11 cellular contexts compared by ENCODE assay signal in the genomic region with DNA sequence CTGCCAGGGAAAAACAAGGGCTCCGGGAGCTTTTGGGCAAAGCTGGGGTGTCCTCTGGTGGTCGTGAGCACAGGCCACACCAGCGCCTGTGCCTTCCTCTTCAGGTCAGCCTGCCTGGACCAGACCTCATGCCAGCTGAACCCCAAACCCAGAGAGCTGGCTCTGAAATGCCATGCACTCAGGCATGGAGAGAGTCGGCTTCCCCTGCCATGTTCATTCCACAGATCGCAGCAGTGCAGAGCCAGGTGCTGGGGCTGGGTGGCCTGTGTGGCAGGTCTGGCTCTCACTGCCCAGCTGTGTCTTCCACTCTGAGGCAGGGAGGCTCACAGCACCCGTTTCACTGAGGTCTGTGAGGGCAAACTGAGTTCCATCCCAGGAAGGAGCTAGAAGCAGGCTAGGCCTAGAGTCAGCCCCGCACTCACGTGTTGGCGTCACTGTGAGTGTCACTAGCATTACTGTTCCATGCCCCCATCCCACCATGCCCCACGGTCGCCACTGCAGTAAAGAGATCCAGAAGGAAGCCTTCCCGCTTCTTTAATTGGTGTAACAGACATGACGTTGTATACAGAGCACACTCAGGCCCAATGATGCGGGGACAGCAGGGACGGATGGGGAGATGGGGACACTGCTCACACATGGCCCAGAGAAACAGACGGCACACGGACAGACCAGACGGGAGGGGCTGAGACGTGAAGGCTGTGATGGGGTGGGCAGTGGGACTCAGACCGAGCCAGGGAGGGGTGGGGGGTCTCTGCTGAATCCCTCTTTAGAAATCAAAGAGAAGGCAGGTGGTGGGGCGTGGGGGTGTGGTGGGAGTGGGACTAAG. TPM values are rescaled to one million over a fixed set of nuclear protein-coding genes. Genes with fewer than 3 reads are reported as not detected.
DNase-seq lines count a peak whose midpoint lies in the region; ATAC-seq, FAIRE-seq and TF ChIP-seq lines count a peak whose summit lies in the region.
"Had no signal": no experiment of that assay in that cellular context is flagged by ENCODE, and none has a peak within 500 bp of the region (broad histone marks: within the 10 kb centered on the region; RNA-seq: fewer than 3 reads in every experiment).

No MANE protein-coding gene starts in this region.

- RAD21 ChIA-PET in GM12878 (lab: Charles Lee; ENCODE audit: unreplicated experiment), result interaction anchor here (0.9 kb wide), 1 partner anchor 254 kb away, joined by 3 read pairs; no protein-coding TSS in a partner anchor

- H4K20me1 ChIP-seq in H9 (ENCODE audit: control insufficient read depth, insufficient read depth, insufficient read length) (no peaks in the 10 kb centered on the region), GM12878 (ENCODE audit: control insufficient read depth, insufficient read depth) (no peaks in the 10 kb centered on the region)

- no peak overlapping the region for H2BK12ac ChIP-seq in H9 (ENCODE audit: insufficient read length, low read depth, low read length)

- no peak for TF ChIP-seq CTCF in H9 (conservative IDR thresholded peaks at IDR 0.05)
- TF ChIP-seq CTCF in GM12878 (IDR thresholded peaks at IDR 0.05 in 2 of 3, conservative IDR thresholded peaks at IDR 0.05 in 1 of 3; ENCODE audit: control insufficient read depth in 2 of 3, extremely low read depth in 1 of 3, insufficient read depth in 1 of 3, low read depth in 3 of 3, low read length in 3 of 3), result no peak

- no peaks in the 10 kb centered on the region for H3K9me3 Mint-ChIP-seq in H9
- H3K9me3 Mint-ChIP-seq in natural killer cell treated with Interleukin-12 subunit alpha and Interleukin-12 subunit beta and Interleukin-15 and Interleukin-18, amount 100 ng/mL, for 72 hours, result no peaks in the 10 kb centered on the region

- H3K23me2 ChIP-seq in H9 (ENCODE audit: insufficient read length, low read depth, low read length, poor library complexity, severe bottlenecking), result peaks cover 12% of the 10 kb centered on the region

- no peak overlapping the region for H3K14ac ChIP-seq in H9 (ENCODE audit: insufficient read depth, low read length)

- no peak overlapping the region for H4K8ac ChIP-seq in H9 (replicated peaks; ENCODE audit: insufficient read length, low read depth, low read length)

- H3K27ac Mint-ChIP-seq in H9, result peak overlapping the region in 1 of 3 experiments; percentile 23; a peak in 3 of 7 replicates
- H3K27ac Mint-ChIP-seq in natural killer cell treated with Interleukin-12 subunit alpha and Interleukin-12 subunit beta and Interleukin-15 and Interleukin-18, amount 100 ng/mL, for 72 hours, result peak overlapping the region in 1 of 2 donors; percentile 91

- ATAC-seq in GM12878, result no peak
- ATAC-seq in natural killer cell treated with Interleukin-12 subunit alpha and Interleukin-12 subunit beta and Interleukin-15 and Interleukin-18, amount 100 ng/mL, for 72 hours, result no peak
- no peak for ATAC-seq in HG02870 (IDR thresholded peaks at IDR 0.05; ENCODE audit: unreplicated experiment)

- SMC1A ChIA-PET in GM12878 (lab: Charles Lee; ENCODE audit: uncharacterized antibody, unreplicated experiment), result interaction anchor here (1.8 kb wide), 1 partner anchor 255 kb away, joined by 5 read pairs; no protein-coding TSS in a partner anchor

- POLR2A ChIA-PET in GM12878 (lab: Charles Lee), result interaction anchor here (0.5 to 1.0 kb wide), 2 partner anchors 240 to 780 kb away, joined by 3 read pairs; no protein-coding TSS in a partner anchor

- FAIRE-seq in GM12878 (lab: Jason Lieb, UNC), result no peak

- peaks cover 50% of the 10 kb centered on the region for H3K4me1 ChIP-seq in ACC112 (ENCODE audit: control insufficient read depth, insufficient read depth, low read length, unreplicated experiment)
- peaks cover 8% of the 10 kb centered on the region; the same call in 1 of the 2 replicates for H3K4me1 ChIP-seq in H9 (ENCODE audit: insufficient read depth, low read length)
- H3K4me1 ChIP-seq in GM12878 (ENCODE audit: control insufficient read depth, insufficient read depth, low read length), result peaks cover 18% of the 10 kb centered on the region

- H3K4me1 Mint-ChIP-seq in H9, result peaks cover 11 to 32% of the 10 kb centered on the region in 2 experiments
- H3K4me1 Mint-ChIP-seq in natural killer cell treated with Interleukin-12 subunit alpha and Interleukin-12 subunit beta and Interleukin-15 and Interleukin-18, amount 100 ng/mL, for 72 hours (ENCODE audit: low read depth in 2 of 2), result peaks cover 24 to 34% of the 10 kb centered on the region in 2 donors

- DNase-seq in H9, result no peak
- DNase-seq in GM12878 (ENCODE audit: low read depth, low spot score), result no peak
- no peak for DNase-seq in natural killer cell treated with Interleukin-12 subunit alpha and Interleukin-12 subunit beta and Interleukin-15 and Interleukin-18, amount 100 ng/mL, for 72 hours (ENCODE audit: low spot score)
- DNase-seq in NCI-H1417 treated with DMSO at 0.1 percent for 48 hours (lab: John Stamatoyannopoulos, UW), result no peak
- no peak for DNase-seq in iPS-NIHi11 (ENCODE audit: low spot score)
- no peak for DNase-seq in NCI-H187 (lab: John Stamatoyannopoulos, UW)
- DNase-seq: activated CD8-positive, alpha-beta memory T cell treated with anti-CD3 and anti-CD28 coated beads, Interleukin-2, amount 50 U/mL, for 48 hours; NCI-H1930 had no signal

- peaks cover 0 to 15% (median 8%) of the 10 kb centered on the region in 3 experiments; a peak in 3 of 7 replicates for H3K36me3 Mint-ChIP-seq in H9 (ENCODE audit: insufficient read depth in 1 of 3, low read depth in 3 of 3)
- no peaks in the 10 kb centered on the region for H3K36me3 Mint-ChIP-seq in natural killer cell treated with Interleukin-12 subunit alpha and Interleukin-12 subunit beta and Interleukin-15 and Interleukin-18, amount 100 ng/mL, for 72 hours

- H3K27ac ChIP-seq in ACC112 (ENCODE audit: low read depth, low read length) (no peak overlapping the region), H9 (ENCODE audit: insufficient read length, low read depth, low read length) (no peak overlapping the region), GM12878 (ENCODE audit: control insufficient read depth, insufficient read depth) (no peak overlapping the region)
- H3K27ac ChIP-seq: SJSA1 had no signal

- no peak overlapping the region for H3K23ac ChIP-seq in H9 (ENCODE audit: insufficient read length, low read depth, low read length)

- H2BK120ac ChIP-seq in H9 (ENCODE audit: low read depth, low read length, poor library complexity, severe bottlenecking), result no peak overlapping the region

- H3T11ph ChIP-seq in H9 (ENCODE audit: low read length), result no peak overlapping the region

- no peak overlapping the region for H3K4ac ChIP-seq in H9 (ENCODE audit: low read depth, low read length)

- no peak overlapping the region for H2BK20ac ChIP-seq in H9 (ENCODE audit: low read depth, low read length, poor library complexity, severe bottlenecking)

- H3K4me2 ChIP-seq in H9 (ENCODE audit: insufficient read depth, insufficient read length, low read length) (no peak overlapping the region), GM12878 (ENCODE audit: control insufficient read depth, insufficient read depth) (no peak overlapping the region; the same call in 1 of the 2 replicates)

- no peak overlapping the region for H2AK5ac ChIP-seq in H9 (ENCODE audit: insufficient read length, low read length)

- no peak for TF ChIP-seq EP300 in GM12878 (IDR thresholded peaks at IDR 0.05; ENCODE audit: borderline replicate concordance in 1 of 2, control insufficient read depth in 1 of 2, low read depth in 2 of 2, low read length in 2 of 2)

- peak; percentile 25; the same call in 1 of the 2 replicates for TF ChIP-seq POLR2A in GM12878 (IDR thresholded peaks at IDR 0.05; ENCODE audit: low read depth, low read length)

- H3K18ac ChIP-seq in H9 (ENCODE audit: insufficient read length, low read depth, low read length), result no peak overlapping the region

- H4K91ac ChIP-seq in H9 (ENCODE audit: insufficient read length, low read depth, low read length), result no peak overlapping the region

- no TSS peak for BruUV-seq in GM12878 (replicated peaks; lab: Mats Ljungman, UMichigan)

- no peak overlapping the region for H3K56ac ChIP-seq in H9 (ENCODE audit: insufficient read length, low read depth, low read length)

- intact Hi-C loops in GM12878 (cut with micrococcal nuclease; ENCODE audit: unreplicated experiment), result no loop called here

- CTCF ChIA-PET in GM12878 (lab: Yijun Ruan, JAX), result no interaction called here

- in situ Hi-C loops in GM12878 (cut with MboI), result no loop called here

- H2BK15ac ChIP-seq in H9 (ENCODE audit: low read depth, low read length), result no peak overlapping the region

- H3K9ac ChIP-seq in H9 (ENCODE audit: extremely low read depth, insufficient read length, low read length) (no peak overlapping the region), GM12878 (ENCODE audit: control insufficient read depth, insufficient read depth, low read length) (no peak overlapping the region)

- WGBS in H9 (ENCODE audit: extremely low coverage, insufficient read length, low lambda C conversion rate), result no CpG with 5 or more reads among the region's 21 CpGs
- WGBS in GM12878 (ENCODE audit: insufficient coverage, insufficient replicate concordance, low lambda C conversion rate, missing lambda C conversion rate), result 87% methylated on average over 19 of the region's 21 CpGs

- no peaks in the 10 kb centered on the region for H3K79me1 ChIP-seq in H9 (ENCODE audit: insufficient read depth, low read depth, low read length, poor library complexity, severe bottlenecking)

- peak overlapping the region; percentile 29 to 41; a peak in 2 of 5 replicates for H3K4me3 Mint-ChIP-seq in H9
- peak overlapping the region; percentile 90 for H3K4me3 Mint-ChIP-seq in natural killer cell treated with Interleukin-12 subunit alpha and Interleukin-12 subunit beta and Interleukin-15 and Interleukin-18, amount 100 ng/mL, for 72 hours

- H4K5ac ChIP-seq in H9 (ENCODE audit: insufficient read length, low read depth, low read length), result no peak overlapping the region

- H3K27me3 Mint-ChIP-seq in H9 (ENCODE audit: low read depth), result no peaks in the 10 kb centered on the region
- H3K27me3 Mint-ChIP-seq in natural killer cell treated with Interleukin-12 subunit alpha and Interleukin-12 subunit beta and Interleukin-15 and Interleukin-18, amount 100 ng/mL, for 72 hours, result no peaks in the 10 kb centered on the region

- H3K36me3 ChIP-seq in ACC112 (ENCODE audit: insufficient read depth, low read length) (peaks cover 7% of the 10 kb centered on the region; the same call in 1 of the 2 replicates), GM12878 (ENCODE audit: control insufficient read depth in 2 of 2, insufficient read depth in 2 of 2, low read length in 1 of 2) (peaks cover 0 to 6% of the 10 kb centered on the region in 2 experiments; a peak in 2 of 4 replicates)

- H3K9me3 ChIP-seq in H9 (ENCODE audit: control insufficient read depth, low read depth, low read length), result no peaks in the 10 kb centered on the region
- no peaks in the 10 kb centered on the region for H3K9me3 ChIP-seq in GM12878 (replicated peaks; ENCODE audit: control insufficient read depth, insufficient read depth, low read length)
- H3K9me3 ChIP-seq: SJSA1 had no signal

- no peak overlapping the region for H2BK5ac ChIP-seq in H9 (ENCODE audit: insufficient read length, low read length)

- H3K4me3 ChIP-seq in ACC112 (ENCODE audit: low read depth, low read length), result peak overlapping the region; percentile 96; the same call in 1 of the 2 replicates
- H3K4me3 ChIP-seq in GM12878, result no peak overlapping the region
- H3K4me3 ChIP-seq: SJSA1 had no signal

- H3K27me3 ChIP-seq in ACC112 (ENCODE audit: insufficient read depth, low read length), result no peaks in the 10 kb centered on the region
- H3K27me3 ChIP-seq in H9 (ENCODE audit: insufficient read depth, low read length), result no peaks in the 10 kb centered on the region
- H3K27me3 ChIP-seq in GM12878 (replicated peaks in 1 of 2; ENCODE audit: control insufficient read depth in 2 of 2, insufficient read depth in 2 of 2, low read length in 1 of 2), result no peaks in the 10 kb centered on the region
- H3K27me3 ChIP-seq: SJSA1 had no signal

- H2AFZ ChIP-seq in ACC112 (ENCODE audit: low read length, unreplicated experiment), result no peak overlapping the region
- H2AFZ ChIP-seq in H9 (ENCODE audit: low read length), result no peak overlapping the region
- no peak overlapping the region for H2AFZ ChIP-seq in GM12878 (ENCODE audit: control insufficient read depth, low read depth, low read length)

- H3K79me2 ChIP-seq in ACC112 (ENCODE audit: control insufficient read depth, insufficient read depth, low read length, unreplicated experiment) (peaks cover 50% of the 10 kb centered on the region), H9 (ENCODE audit: insufficient read depth, low read length) (no peaks in the 10 kb centered on the region), GM12878 (ENCODE audit: control insufficient read depth, insufficient read depth, low read length) (peaks cover 21% of the 10 kb centered on the region)

- no peak for TF ChIP-seq RAD21 in GM12878 (IDR thresholded peaks at IDR 0.05; ENCODE audit: insufficient read depth, low read depth, low read length)

RNA-seq across cellular contexts. Expression of a gene that starts 2.7 kb away (rescaled TPM):
- total RNA-seq in H9 (2021) (124 and 132 TPM in 2 replicates), GM12878 (2014; rRNA removed) (190 TPM in 2 replicates), GM12878 (2014; rRNA removed; fragmentation: Illumina TruSeq; extraction: Trizol) (174 and 188 TPM in 2 replicates), GM12878 (2021) (200 and 201 TPM in 2 replicates)
- 25.4 and 26.0 TPM in 2 replicates for total RNA-seq in GM12878 (2013; cell fraction: nucleolus; rRNA removed)
- 52.4 TPM for polyA plus RNA-seq in GM12878 (2011; ENCODE audit: low read depth)
- polyA plus RNA-seq in GM12878 (2011; rRNA removed) (106 and 137 TPM in 2 replicates), GM12878 (2014; fragmentation: Illumina TruSeq; extraction: Trizol) (53.4 and 144 TPM in 2 replicates), GM12878 (2014; fragmentation: Nextera tagmentation; extraction: Ambion mirVana) (10 to 100 TPM in 1 of 2 experiments, 1 to 10 TPM in 1; 2.5 to 14.1 TPM), GM12878 (2014; rRNA removed) (188 and 210 TPM in 2 replicates), GM12878 (2016; fragmentation: Nextera tagmentation; extraction: Ambion mirVana) (100 to 1,000 TPM; 319 to 320 TPM)
- 140 and 213 TPM in 2 replicates for polyA plus RNA-seq in GM12878 (2011; cell fraction: cytosol; rRNA removed)
- 267 and 296 TPM in 2 replicates for polyA plus RNA-seq in GM12878 (2011; cell fraction: nucleus; rRNA removed)
- 131 and 139 TPM in 2 replicates for polyA plus RNA-seq in GM12878 (2012)
- polyA minus RNA-seq in GM12878 (2011; rRNA and poly(A)+ RNA removed), result 32.8 and 49.1 TPM in 2 replicates
- 21.2 and 37.3 TPM in 2 replicates for polyA minus RNA-seq in GM12878 (2011; cell fraction: cytosol; rRNA and poly(A)+ RNA removed)
- 13.5 and 17.7 TPM in 2 replicates for polyA minus RNA-seq in GM12878 (2011; cell fraction: nucleus; rRNA and poly(A)+ RNA removed)
- total RNA-seq in natural killer cell treated with Interleukin-12 subunit alpha and Interleukin-12 subunit beta and Interleukin-15 and Interleukin-18, amount 100 ng/mL, for 72 hours, result 100 to 1,000 TPM; 146 to 212 TPM

RNA-seq across cellular contexts. Expression of a gene that starts 8.1 kb away (rescaled TPM):
- 14.1 and 14.7 TPM in 2 replicates for total RNA-seq in H9 (2021)
- 27.8 and 32.6 TPM in 2 replicates for total RNA-seq in GM12878 (2013; cell fraction: nucleolus; rRNA removed)
- total RNA-seq in GM12878 (2014; rRNA removed), result 14.3 and 16.9 TPM in 2 replicates
- total RNA-seq in GM12878 (2014; rRNA removed; fragmentation: Illumina TruSeq; extraction: Trizol), result 5.4 and 6.3 TPM in 2 replicates
- total RNA-seq in GM12878 (2021), result 18.7 and 21.8 TPM in 2 replicates
- polyA plus RNA-seq in GM12878 (2011; ENCODE audit: low read depth), result 3.8 TPM
- 9.2 and 15.6 TPM in 2 replicates for polyA plus RNA-seq in GM12878 (2011; rRNA removed)
- polyA plus RNA-seq in GM12878 (2011; cell fraction: cytosol; rRNA removed), result 22.2 and 29.7 TPM in 2 replicates
- 133 TPM in 2 replicates for polyA plus RNA-seq in GM12878 (2011; cell fraction: nucleus; rRNA removed)
- 11.6 and 12.2 TPM in 2 replicates for polyA plus RNA-seq in GM12878 (2012)
- polyA plus RNA-seq in GM12878 (2014; fragmentation: Illumina TruSeq; extraction: Trizol), result 3.3 and 4.5 TPM in 2 replicates
- polyA plus RNA-seq in GM12878 (2014; fragmentation: Nextera tagmentation; extraction: Ambion mirVana), result 1 to 10 TPM in 1 of 2 experiments, under 1 TPM in 1; 0.93 to 1.8 TPM
- polyA plus RNA-seq in GM12878 (2014; rRNA removed), result 28.0 and 29.2 TPM in 2 replicates
- 10 to 100 TPM; 27.3 to 28.6 TPM for polyA plus RNA-seq in GM12878 (2016; fragmentation: Nextera tagmentation; extraction: Ambion mirVana)
- polyA minus RNA-seq in GM12878 (2011; rRNA and poly(A)+ RNA removed), result 12.7 and 19.0 TPM in 2 replicates
- 4.3 and 8.1 TPM in 2 replicates for polyA minus RNA-seq in GM12878 (2011; cell fraction: cytosol; rRNA and poly(A)+ RNA removed)
- polyA minus RNA-seq in GM12878 (2011; cell fraction: nucleus; rRNA and poly(A)+ RNA removed), result 25.4 and 30.1 TPM in 2 replicates
- 10 to 100 TPM; 19.1 to 36.8 TPM for total RNA-seq in natural killer cell treated with Interleukin-12 subunit alpha and Interleukin-12 subunit beta and Interleukin-15 and Interleukin-18, amount 100 ng/mL, for 72 hours

RNA-seq across cellular contexts. Expression of a gene that starts 16.9 kb away (rescaled TPM):
- 3.3 and 4.6 TPM in 2 replicates for total RNA-seq in H9 (2021)
- total RNA-seq in GM12878 (2013; cell fraction: nucleolus; rRNA removed), result 6.3 and 9.0 TPM in 2 replicates
- 4.0 and 4.1 TPM in 2 replicates for total RNA-seq in GM12878 (2014; rRNA removed)
- 2.7 and 3.0 TPM in 2 replicates for total RNA-seq in GM12878 (2014; rRNA removed; fragmentation: Illumina TruSeq; extraction: Trizol)
- total RNA-seq in GM12878 (2021), result 3.7 and 4.9 TPM in 2 replicates
- 0.63 TPM for polyA plus RNA-seq in GM12878 (2011; ENCODE audit: low read depth)
- 0.58 and 0.85 TPM in 2 replicates for polyA plus RNA-seq in GM12878 (2011; rRNA removed)
- polyA plus RNA-seq in GM12878 (2011; cell fraction: cytosol; rRNA removed), result 0.69 and 0.87 TPM in 2 replicates
- polyA plus RNA-seq in GM12878 (2011; cell fraction: nucleus; rRNA removed), result 2.0 and 2.6 TPM in 2 replicates
- 1.6 and 2.9 TPM in 2 replicates for polyA plus RNA-seq in GM12878 (2012)
- 0.65 and 1.4 TPM in 2 replicates for polyA plus RNA-seq in GM12878 (2014; fragmentation: Illumina TruSeq; extraction: Trizol)
- under 1 TPM; 0.37 to 0.43 TPM for polyA plus RNA-seq in GM12878 (2014; fragmentation: Nextera tagmentation; extraction: Ambion mirVana)
- polyA plus RNA-seq in GM12878 (2014; rRNA removed), result 4.6 and 5.3 TPM in 2 replicates
- 1 to 10 TPM; 3.2 to 4.3 TPM for polyA plus RNA-seq in GM12878 (2016; fragmentation: Nextera tagmentation; extraction: Ambion mirVana)
- 2.5 and 3.1 TPM in 2 replicates for polyA minus RNA-seq in GM12878 (2011; rRNA and poly(A)+ RNA removed)
- polyA minus RNA-seq in GM12878 (2011; cell fraction: cytosol; rRNA and poly(A)+ RNA removed), result 0.94 and 1.2 TPM in 2 replicates
- polyA minus RNA-seq in GM12878 (2011; cell fraction: nucleus; rRNA and poly(A)+ RNA removed), result 1.9 and 3.5 TPM in 2 replicates
- 1 to 10 TPM; 4.5 to 6.3 TPM for total RNA-seq in natural killer cell treated with Interleukin-12 subunit alpha and Interleukin-12 subunit beta and Interleukin-15 and Interleukin-18, amount 100 ng/mL, for 72 hours
